Comparison of ENCODE assay signal across 15 cellular contexts in genomic region chr17:44905006-44906000, GRCh38. TPM values are rescaled to one million over a fixed set of nuclear protein-coding genes. Genes with fewer than 3 reads are reported as not detected.
DNase-seq lines count a peak whose midpoint lies in the region; ATAC-seq and TF ChIP-seq lines count a peak whose summit lies in the region.
"Had no signal": no experiment of that assay in that cellular context is flagged by ENCODE, and none has a peak within 500 bp of the region (broad histone marks: within the 10 kb centered on the region; RNA-seq: fewer than 3 reads in every experiment).

No MANE protein-coding gene starts in this region.

- TF ChIP-seq CTCF in HFF-Myc (IDR thresholded peaks at IDR 0.05; ENCODE audit: low read depth, low read length, missing control alignments) (no peak), mammary epithelial cell (conservative IDR thresholded peaks at IDR 0.05 in 1 of 2, IDR thresholded peaks at IDR 0.05 in 1 of 2; ENCODE audit: extremely low read depth in 1 of 2, insufficient read depth in 1 of 2, low read depth in 1 of 2, low read length in 2 of 2) (no peak), GM13977 (IDR thresholded peaks at IDR 0.05; ENCODE audit: extremely low read depth, insufficient read depth, missing control alignments) (no peak)

- ATAC-seq in HG02885 (IDR thresholded peaks at IDR 0.05; ENCODE audit: poor library complexity, unreplicated experiment) (no peak), GM18868 (IDR thresholded peaks at IDR 0.05; ENCODE audit: unreplicated experiment) (no peak), HG03565 (IDR thresholded peaks at IDR 0.05; ENCODE audit: unreplicated experiment) (no peak)

- DNase-seq in A172 (ENCODE audit: low spot score) (peak; percentile 36), HFF-Myc (ENCODE audit: extremely low read depth, low read depth) (peak; percentile 57), mammary epithelial cell (no peak), mesendoderm (no peak), GM13977 (ENCODE audit: low spot score) (no peak)
- DNase-seq: activated CD4-positive, alpha-beta T cell treated with anti-CD3 and anti-CD28 coated beads, Interleukin-2, amount 50 U/mL, for 48 hours; DMS79 treated with DMSO at 0.1 percent for 48 hours; heart right ventricle; NCI-H1105; NCI-H446 treated with DMSO at 0.1 percent for 48 hours; stimulated activated CD8-positive, alpha-beta memory T cell treated with anti-CD3 and anti-CD28 coated beads, Interleukin-4, amount 100 ng/mL, for 48 hours had no signal

- peak overlapping the region; percentile 4 for H3K4me2 ChIP-seq in mammary epithelial cell (ENCODE audit: insufficient read depth, low read depth, low read length)
- H3K4me2 ChIP-seq in mesendoderm (ENCODE audit: low read length) = no peak overlapping the region

- no peak overlapping the region for H2BK120ac ChIP-seq in mesendoderm (ENCODE audit: low read depth, low read length)

- intact Hi-C loops in mammary epithelial cell (cut with micrococcal nuclease) = no loop called here

- H3K18ac ChIP-seq in mesendoderm (ENCODE audit: low read length) = no peak overlapping the region

- in situ Hi-C loops in mammary epithelial cell (cut with MboI; ENCODE audit: low sequenced_read_pairs in 2 of 2) (loop anchor here in 1 of 2 donors (10.0 kb wide), 1 partner anchor 189 kb away; no protein-coding TSS in a partner anchor), GM13977 (cut with MboI; ENCODE audit: low pct_unique_long_range_greater_than_20kb, low sequenced_read_pairs, unreplicated experiment) (no loop called here)

- BruUV-seq in mammary epithelial cell (replicated peaks; lab: Mats Ljungman, UMichigan) = no TSS peak

- no peaks in the 10 kb centered on the region for H3K9me3 ChIP-seq in mammary epithelial cell (replicated peaks; ENCODE audit: insufficient read depth, low read length)
- H3K9me3 ChIP-seq: heart right ventricle, upper lobe of right lung had no signal

- H3K4me3 ChIP-seq in HFF-Myc (replicated peaks; ENCODE audit: low read depth, low read length) (no peak overlapping the region), mammary epithelial cell (replicated peaks in 1 of 3; ENCODE audit: insufficient read depth in 1 of 3, low read depth in 2 of 3, low read length in 3 of 3) (no peak overlapping the region), mesendoderm (ENCODE audit: low read length) (no peak overlapping the region)
- H3K4me3 ChIP-seq: heart right ventricle, upper lobe of right lung had no signal

- H2BK5ac ChIP-seq in mesendoderm (ENCODE audit: low read length) = no peak overlapping the region

- H3K4me1 ChIP-seq in mammary epithelial cell (ENCODE audit: insufficient read depth, low read length) = peaks cover 50% of the 10 kb centered on the region
- H3K4me1 ChIP-seq in mesendoderm (ENCODE audit: control insufficient read depth, low read depth, low read length) = no peaks in the 10 kb centered on the region

- no peak overlapping the region for H2AK5ac ChIP-seq in mesendoderm (ENCODE audit: low read length)

- peak overlapping the region; percentile 20 for H3K56ac ChIP-seq in mesendoderm (ENCODE audit: low read length)

- H3K36me3 ChIP-seq in mammary epithelial cell (ENCODE audit: insufficient read depth, low read length) (no peaks in the 10 kb centered on the region), mesendoderm (ENCODE audit: control insufficient read depth, insufficient read depth, low read length) (no peaks in the 10 kb centered on the region)
- H3K36me3 ChIP-seq: heart right ventricle, upper lobe of right lung had no signal

- H3K23ac ChIP-seq in mesendoderm (ENCODE audit: low read length) = no peak overlapping the region

- no peak overlapping the region for H3K4ac ChIP-seq in mesendoderm (ENCODE audit: low read depth, low read length)

- 98% methylated on average over 7 of the region's 9 CpGs for WGBS in mammary epithelial cell (ENCODE audit: low coverage, missing lambda C conversion rate)
- WGBS in mesendoderm (ENCODE audit: extremely low coverage, insufficient coverage, low lambda C conversion rate) = no CpG with 5 or more reads among the region's 9 CpGs

- H3K79me2 ChIP-seq in mammary epithelial cell (ENCODE audit: insufficient read depth, low read length) (no peaks in the 10 kb centered on the region), mesendoderm (ENCODE audit: control insufficient read depth, insufficient read depth, low read length) (no peaks in the 10 kb centered on the region)

- H3K27ac ChIP-seq in mammary epithelial cell (ENCODE audit: insufficient read depth, low read depth, low read length) (no peak overlapping the region), mesendoderm (ENCODE audit: low read depth, low read length) (no peak overlapping the region)
- H3K27ac ChIP-seq: upper lobe of right lung had no signal

- H3K79me1 ChIP-seq in mesendoderm (ENCODE audit: low read length) = no peaks in the 10 kb centered on the region

- no peaks in the 10 kb centered on the region for H3K27me3 ChIP-seq in mammary epithelial cell (ENCODE audit: insufficient read depth, low read length)
- H3K27me3 ChIP-seq in mesendoderm (ENCODE audit: insufficient read depth, low read length, poor library complexity) = no peaks in the 10 kb centered on the region
- H3K27me3 ChIP-seq: upper lobe of right lung had no signal

- no peak overlapping the region for H4K8ac ChIP-seq in mesendoderm (ENCODE audit: low read depth, low read length)

- H3K9ac ChIP-seq in mammary epithelial cell (ENCODE audit: insufficient read depth, low read length) (no peak overlapping the region), mesendoderm (ENCODE audit: low read length) (no peak overlapping the region)

- peak overlapping the region; percentile 20 for H2AFZ ChIP-seq in mammary epithelial cell (ENCODE audit: low read depth, low read length)

- no peaks in the 10 kb centered on the region for H4K20me1 ChIP-seq in mammary epithelial cell (ENCODE audit: insufficient read depth, low read length)

- CTCF ChIA-PET in mammary epithelial cell (lab: Charles Lee; ENCODE audit: low non-redundant PET) = no interaction called here

- no peak overlapping the region for H2BK15ac ChIP-seq in mesendoderm (replicated peaks; ENCODE audit: low read depth)

- dilution Hi-C loops in mammary epithelial cell (cut with HindIII; ENCODE audit: low sequenced_read_pairs) = no loop called here

- no peak overlapping the region for H4K5ac ChIP-seq in mesendoderm (ENCODE audit: low read length)

RNA-seq across cellular contexts. Expression of gene EFTUD2, which starts 6.1 kb away (rescaled TPM):
- total RNA-seq in A172 (2014; rRNA removed; shearing (Covaris generic)) = 185 and 215 TPM in 2 replicates
- total RNA-seq in mammary epithelial cell = 100 to 1,000 TPM in 1 of 2 donors, 10 to 100 TPM in 1; 85.4 to 106 TPM
- 105 TPM for polyA plus RNA-seq in mammary epithelial cell
- polyA minus RNA-seq in mammary epithelial cell = 485 TPM
- polyA plus RNA-seq in mesendoderm (2013, experiment 1 of 2) = 95.7 TPM
- polyA plus RNA-seq in mesendoderm (2013, experiment 2 of 2) = 98.4 TPM

RNA-seq across cellular contexts. Expression of gene GFAP, which starts 10.0 kb away (rescaled TPM):
- not detected in 2 replicates for total RNA-seq in A172 (2014; rRNA removed; shearing (Covaris generic))
- total RNA-seq in mammary epithelial cell = under 1 TPM in 1 of 2 donors, not detected in 1; 0.83 TPM
- polyA plus RNA-seq in mammary epithelial cell = not detected
- not detected for polyA minus RNA-seq in mammary epithelial cell
- polyA plus RNA-seq in mesendoderm (2013, experiment 1 of 2) = 0.22 TPM
- 0.27 TPM for polyA plus RNA-seq in mesendoderm (2013, experiment 2 of 2)
- total RNA-seq: upper lobe of right lung had no signal

RNA-seq across cellular contexts. Expression of gene KIF18B, which starts 42.3 kb away (rescaled TPM):
- 9.8 and 16.3 TPM in 2 replicates for total RNA-seq in A172 (2014; rRNA removed; shearing (Covaris generic))
- 10 to 100 TPM in 1 of 2 donors, under 1 TPM in 1; under 0.01 to 25.2 TPM for total RNA-seq in mammary epithelial cell
- 20.9 TPM for polyA plus RNA-seq in mammary epithelial cell
- 28.8 TPM for polyA minus RNA-seq in mammary epithelial cell
- polyA plus RNA-seq in mesendoderm (2013, experiment 1 of 2) = 23.3 TPM
- polyA plus RNA-seq in mesendoderm (2013, experiment 2 of 2) = 23.0 TPM

RNA-seq across cellular contexts. Expression of gene HIGD1B, which starts 57.6 kb away (rescaled TPM):
- not detected in 2 replicates for total RNA-seq in A172 (2014; rRNA removed; shearing (Covaris generic))
- total RNA-seq in mammary epithelial cell = not detected
- not detected for polyA plus RNA-seq in mammary epithelial cell
- polyA minus RNA-seq in mammary epithelial cell = not detected
- not detected for polyA plus RNA-seq in mesendoderm (2013, experiment 1 of 2)
- polyA plus RNA-seq in mesendoderm (2013, experiment 2 of 2) = not detected

Comparison
In these comparisons a context has a peak if more than half of its experiments do, and no peak if none do; other contexts are left out.
1. DNase-seq: peak in A172 (single experiment) and HFF-Myc (single experiment); none in mammary epithelial cell (single experiment), mesendoderm (single experiment) and GM13977 (single experiment).